In genomic region chr6:136989591-136990578, GRCh38 we compare ENCODE assay signal across 9 cellular contexts. TPM values are rescaled to one million over a fixed set of nuclear protein-coding genes. Genes with fewer than 3 reads are reported as not detected.
DNase-seq lines count a peak whose midpoint lies in the region; ATAC-seq, FAIRE-seq and TF ChIP-seq lines count a peak whose summit lies in the region.
"Had no signal": no experiment of that assay in that cellular context is flagged by ENCODE, and none has a peak within 500 bp of the region (broad histone marks: within the 10 kb centered on the region; RNA-seq: fewer than 3 reads in every experiment).

No MANE protein-coding gene starts in this region.

- H3K27ac ChIP-seq in HUES6 (ENCODE audit: low read depth, low read length) (peak overlapping the region; percentile 77; the same call in 1 of the 2 replicates), Karpas-422 (ENCODE audit: low read length) (no peak overlapping the region), PC-3 (ENCODE audit: low read length) (no peak overlapping the region)
- H3K27ac ChIP-seq: HL-60 had no signal

- H3K4me3 ChIP-seq in HUES6 (ENCODE audit: low read depth, low read length) = peak overlapping the region; percentile 58
- H3K4me3 ChIP-seq in astrocyte of the cerebellum (ENCODE audit: low read depth, low read length) = peak overlapping the region; percentile 54
- H3K4me3 ChIP-seq in Karpas-422 (ENCODE audit: low read length) = no peak overlapping the region
- no peak overlapping the region for H3K4me3 ChIP-seq in PC-3 (ENCODE audit: low read length)

- H2AFZ ChIP-seq in Karpas-422 (ENCODE audit: low read length) (no peak overlapping the region), PC-3 (ENCODE audit: low read length) (no peak overlapping the region)

- FAIRE-seq in islet of Langerhans (lab: Jason Lieb, UNC) = peak; percentile 90

- H3K9me2 ChIP-seq in Karpas-422 (replicated peaks; ENCODE audit: insufficient read depth, low read length) (no peaks in the 10 kb centered on the region), PC-3 (replicated peaks; ENCODE audit: low read length) (no peaks in the 10 kb centered on the region)

- TF ChIP-seq CTCF in astrocyte of the cerebellum (IDR thresholded peaks at IDR 0.05; ENCODE audit: low read depth, low read length, missing control alignments) (no peak), PC-3 (conservative IDR thresholded peaks at IDR 0.05; ENCODE audit: low read depth, low read length) (no peak)

- H3K9ac ChIP-seq in HUES6 (ENCODE audit: low read length) = peak overlapping the region; percentile 78
- no peak overlapping the region for H3K9ac ChIP-seq in Karpas-422 (ENCODE audit: low read length)
- H3K9ac ChIP-seq in PC-3 (ENCODE audit: low read length) = no peak overlapping the region

- H3K27me3 ChIP-seq in HUES6 (ENCODE audit: control insufficient read depth, insufficient read depth, low read length) (no peaks in the 10 kb centered on the region), Karpas-422 (ENCODE audit: low read length) (no peaks in the 10 kb centered on the region), PC-3 (ENCODE audit: low read length) (no peaks in the 10 kb centered on the region)

- CTCF ChIA-PET in PC-3 (lab: Charles Lee) = no interaction called here

- BruUV-seq in PC-3 (replicated peaks; lab: Mats Ljungman, UMichigan) = no TSS peak

- H3K4me2 ChIP-seq in Karpas-422 (ENCODE audit: low read depth, low read length, poor library complexity, severe bottlenecking) (no peak overlapping the region), PC-3 (ENCODE audit: low read length) (no peak overlapping the region)

- H3F3A ChIP-seq in PC-3 (ENCODE audit: low read length, unreplicated experiment) = no peaks in the 10 kb centered on the region

- H3K79me2 ChIP-seq in Karpas-422 (ENCODE audit: low read length) (no peaks in the 10 kb centered on the region), PC-3 (ENCODE audit: low read length) (no peaks in the 10 kb centered on the region)

- POLR2A ChIA-PET in PC-3 (lab: Charles Lee; ENCODE audit: unreplicated experiment) = no interaction called here

- no peak for ATAC-seq in stimulated activated naive CD8-positive, alpha-beta T cell treated with anti-CD3 and anti-CD28 coated beads, Interleukin-15, Interleukin-2, amounts not matched to agents 100 U/mL and 50 U/mL, for 24 hours
- ATAC-seq in GM19452 (IDR thresholded peaks at IDR 0.05; ENCODE audit: unreplicated experiment) (no peak), PC-3 (no peak), GM19035 (IDR thresholded peaks at IDR 0.05; ENCODE audit: unreplicated experiment) (no peak)

- H3K4me1 ChIP-seq in HUES6 (ENCODE audit: control insufficient read depth, insufficient read depth, low read length) (peaks cover 40% of the 10 kb centered on the region), Karpas-422 (ENCODE audit: low read length) (peaks cover 4% of the 10 kb centered on the region), PC-3 (ENCODE audit: insufficient read depth, low read length) (peaks cover 21% of the 10 kb centered on the region)

- H3K36me3 ChIP-seq in HUES6 (ENCODE audit: control insufficient read depth, insufficient read depth, low read length) (no peaks in the 10 kb centered on the region), Karpas-422 (ENCODE audit: insufficient read depth, low read length) (no peaks in the 10 kb centered on the region), PC-3 (ENCODE audit: low read depth, low read length) (no peaks in the 10 kb centered on the region)

- H4K20me1 ChIP-seq in Karpas-422 (ENCODE audit: insufficient read depth, low read depth, low read length) (no peaks in the 10 kb centered on the region), PC-3 (ENCODE audit: low read length) (no peaks in the 10 kb centered on the region)

- DNase-seq in astrocyte of the cerebellum (ENCODE audit: low read depth) = no peak
- peak; percentile 10 for DNase-seq in stimulated activated naive CD8-positive, alpha-beta T cell treated with anti-CD3 and anti-CD28 coated beads, Interleukin-15, Interleukin-2, amounts not matched to agents 100 U/mL and 50 U/mL, for 24 hours
- DNase-seq in Karpas-422 = no peak
- DNase-seq in PC-3 = no peak

- no peaks in the 10 kb centered on the region for H3K9me3 ChIP-seq in HUES6 (ENCODE audit: control insufficient read depth, insufficient read depth, low read depth, low read length)
- H3K9me3 ChIP-seq in Karpas-422 (ENCODE audit: low read length) = no peaks in the 10 kb centered on the region
- no peaks in the 10 kb centered on the region for H3K9me3 ChIP-seq in PC-3 (ENCODE audit: low read length)

- in situ Hi-C loops in astrocyte of the cerebellum (cut with HindIII; ENCODE audit: low sequenced_read_pairs) = no loop called here

- intact Hi-C loops in PC-3 (cut with micrococcal nuclease) = no loop called here

RNA-seq across cellular contexts. Expression of gene IL20RA, which starts 54.9 kb away (rescaled TPM):
- not detected in 2 replicates for total RNA-seq in Karpas-422 (2014; rRNA removed; shearing (Covaris generic); ENCODE audit: low replicate concordance)
- 3.5 and 6.0 TPM in 2 replicates for total RNA-seq in PC-3 (2014; rRNA removed)

Comparison
In these comparisons a context has a peak if more than half of its experiments do, and no peak if none do; other contexts are left out.
1. H3K4me3 ChIP-seq: peak in HUES6 (single experiment) and astrocyte of the cerebellum (single experiment); none in Karpas-422 (single experiment) and PC-3 (single experiment).